In the genomic region with DNA sequence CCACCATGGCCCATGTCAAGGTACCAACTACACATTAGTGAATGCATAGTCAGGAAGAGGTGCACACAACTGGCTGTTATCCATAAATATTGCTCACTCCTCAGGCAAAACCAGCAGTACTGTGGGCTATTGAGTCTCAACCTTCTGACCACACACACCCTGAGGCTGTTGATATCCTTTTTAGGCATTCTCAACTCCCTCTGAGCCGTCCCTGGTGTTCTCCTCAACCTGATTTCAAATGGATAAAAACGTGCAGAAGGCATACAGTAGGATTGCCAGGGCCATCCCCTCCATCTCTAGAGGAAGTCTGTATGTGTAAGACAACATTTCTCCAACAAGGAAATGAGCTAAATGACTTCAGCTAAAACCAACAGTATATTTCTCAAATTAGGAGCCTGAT, we compare ENCODE assay signal across 15 cellular contexts.
"Had no signal": no experiment of that assay in that cellular context is flagged by ENCODE, and none has a peak within 500 bp of the region (broad histone marks: within the 10 kb centered on the region; RNA-seq: fewer than 3 reads in every experiment).

No MANE protein-coding gene starts in this region.

- H3K4me2 ChIP-seq: neural progenitor cell had no signal

- H3K27ac ChIP-seq: cardiac muscle cell, left lung, neural progenitor cell, tibial artery, uterus, WERI-Rb-1 had no signal

- H3K4me1 ChIP-seq: left lung, tibial artery, uterus had no signal

- DNase-seq: activated CD4-positive, alpha-beta T cell treated with anti-CD3 and anti-CD28 coated beads for 1 hour; activated CD4-positive, alpha-beta T cell treated with anti-CD3 and anti-CD28 coated beads, Interleukin-2, amount 50 U/mL, for 48 hours; effector memory CD8-positive, alpha-beta T cell; hypothalamus; islet precursor cell; left lung; naive B cell; right cardiac atrium; stimulated activated naive CD8-positive, alpha-beta T cell treated with anti-CD3 and anti-CD28 coated beads, Interleukin-15, Interleukin-2, amounts not matched to agents 100 U/mL and 50 U/mL, for 24 hours; substantia nigra; tibial artery; uterus; WERI-Rb-1 had no signal

- ATAC-seq: effector memory CD8-positive, alpha-beta T cell; left lung; stimulated activated naive CD8-positive, alpha-beta T cell treated with anti-CD3 and anti-CD28 coated beads, Interleukin-15, Interleukin-2, amounts not matched to agents 100 U/mL and 50 U/mL, for 24 hours had no signal

- H2AFZ ChIP-seq: neural progenitor cell had no signal

- H3K9ac ChIP-seq: neural progenitor cell had no signal

- H3K4me3 ChIP-seq: cardiac muscle cell, left lung, neural progenitor cell, tibial artery, uterus had no signal

- H3K9me3 ChIP-seq: left lung, tibial artery, uterus had no signal

- H3K27me3 ChIP-seq: cardiac muscle cell, neural progenitor cell, tibial artery, uterus had no signal

- H3K36me3 ChIP-seq: cardiac muscle cell, left lung, neural progenitor cell, tibial artery, uterus, WERI-Rb-1 had no signal
